ENCODE assay signal across 9 cellular contexts in the genomic region with DNA sequence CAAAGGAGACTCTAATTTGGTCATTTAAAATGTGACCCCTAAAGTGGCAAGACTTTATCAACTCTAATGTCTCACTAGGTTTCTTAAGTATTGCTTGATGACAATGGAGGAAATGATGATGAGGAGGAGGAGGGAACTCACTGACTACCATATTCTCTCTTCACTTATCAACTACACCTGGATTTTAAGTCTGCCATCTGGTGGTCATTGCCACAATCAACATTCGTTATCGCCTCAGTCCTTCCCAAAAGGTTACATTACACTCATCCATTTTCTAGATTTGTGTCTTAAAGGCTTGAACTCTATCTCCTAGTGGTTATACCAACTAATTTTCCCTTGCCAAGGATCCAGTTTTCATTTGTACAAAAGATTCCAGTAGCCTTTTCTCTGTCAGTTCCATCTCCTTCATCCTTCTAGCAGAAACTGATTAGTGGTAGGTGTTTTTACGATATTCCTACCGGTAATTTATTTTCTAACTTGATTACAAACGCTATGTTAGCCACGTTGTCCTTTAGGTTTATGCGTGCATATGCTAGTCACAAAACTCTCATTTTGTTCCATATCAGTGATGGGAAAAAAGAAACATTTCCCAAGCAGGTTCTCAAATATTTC.
DNase-seq lines count a peak whose midpoint lies in the region; ATAC-seq and TF ChIP-seq lines count a peak whose summit lies in the region.
"Had no signal": no experiment of that assay in that cellular context is flagged by ENCODE, and none has a peak within 500 bp of the region (broad histone marks: within the 10 kb centered on the region; RNA-seq: fewer than 3 reads in every experiment).

No MANE protein-coding gene starts in this region.

- peaks cover 8% of the 10 kb centered on the region for H3K27me3 Mint-ChIP-seq in activated T-cell treated with anti-CD3 and anti-CD28 coated beads, Interleukin-2, amount 50 U/mL, for 4 hours (ENCODE audit: low read depth)

- H2BK15ac ChIP-seq in IMR-90 (ENCODE audit: low read depth, low read length) = no peak overlapping the region

- WGBS in IMR-90 (ENCODE audit: extremely low coverage in 2 of 2, insufficient read length in 1 of 2), 2 experiments = no CpG with 5 or more reads among the region's 7 CpGs
- 70% methylated on average over 7 of the region's 7 CpGs for WGBS in lung, 2 donors
- WGBS in esophagus squamous epithelium, 2 donors = 75 to 77% methylated on average over 7 of the region's 7 CpGs

- H3K18ac ChIP-seq in IMR-90 (ENCODE audit: low read depth, low read length) = no peak overlapping the region

- H3K4me1 ChIP-seq in IMR-90 (ENCODE audit: control insufficient read depth, insufficient read depth, low read length) (no peaks in the 10 kb centered on the region), adipocyte (ENCODE audit: control insufficient read depth, insufficient read depth, low read length) (peaks cover 2% of the 10 kb centered on the region), lung (ENCODE audit: control insufficient read depth in 2 of 2, insufficient read depth in 2 of 2, low read length in 2 of 2) (no peaks in the 10 kb centered on the region), esophagus squamous epithelium (no peaks in the 10 kb centered on the region)

- no peak overlapping the region for H3K4me2 ChIP-seq in IMR-90 (ENCODE audit: low read depth, low read length)

- no peaks in the 10 kb centered on the region for H3K36me3 ChIP-seq in IMR-90 (ENCODE audit: control insufficient read depth, insufficient read depth, low read length)
- no peaks in the 10 kb centered on the region for H3K36me3 ChIP-seq in adipocyte (ENCODE audit: control insufficient read depth, insufficient read depth, low read length, severe bottlenecking)
- no peaks in the 10 kb centered on the region for H3K36me3 ChIP-seq in lung (ENCODE audit: control insufficient read depth in 2 of 2, insufficient read depth in 2 of 2, low read length in 2 of 2)
- no peaks in the 10 kb centered on the region for H3K36me3 ChIP-seq in esophagus squamous epithelium

- CTCF ChIA-PET in IMR-90 (lab: Yijun Ruan, JAX) = interaction anchor here (0.9 kb wide), 1 partner anchor 531 kb away, joined by 3 read pairs; no protein-coding TSS in a partner anchor

- POLR2A ChIA-PET in IMR-90 (lab: Charles Lee; ENCODE audit: unreplicated experiment) = no interaction called here

- in situ Hi-C loops in IMR-90 (cut with MboI; ENCODE audit: low sequenced_read_pairs) = no loop called here

- no peak overlapping the region for H3K23ac ChIP-seq in IMR-90 (ENCODE audit: low read depth, low read length)

- no peak overlapping the region for H2BK5ac ChIP-seq in IMR-90 (ENCODE audit: low read depth, low read length, poor library complexity, severe bottlenecking)

- peak; percentile 48 for TF ChIP-seq CTCF in IMR-90 (conservative IDR thresholded peaks at IDR 0.05; ENCODE audit: low read depth, low read length)
- TF ChIP-seq CTCF in lung (IDR thresholded peaks at IDR 0.05; ENCODE audit: control extremely low read depth, extremely low read depth) = peak; percentile 10
- TF ChIP-seq CTCF in esophagus squamous epithelium (IDR thresholded peaks at IDR 0.05) = peak in 3 of 6 experiments; percentile 20 to 46 (median 31)

- H3K9ac ChIP-seq in IMR-90 (ENCODE audit: low read depth, low read length) (no peak overlapping the region), adipocyte (ENCODE audit: low read length) (no peak overlapping the region)

- no TSS peak for BruUV-seq in IMR-90 (replicated peaks; lab: Mats Ljungman, UMichigan)

- ATAC-seq in IMR-90 (ENCODE audit: low read depth) (no peak), lung (ENCODE audit: insufficient read depth, low FRiP score) (no peak)
- no peak for ATAC-seq in activated T-cell treated with anti-CD3 and anti-CD28 coated beads, Interleukin-2, amount 50 U/mL, for 4 hours

- peaks cover 5% of the 10 kb centered on the region for H3K9me3 Mint-ChIP-seq in activated T-cell treated with anti-CD3 and anti-CD28 coated beads, Interleukin-2, amount 50 U/mL, for 4 hours

- peak; percentile 31 for DNase-seq in SKM-1 treated with dmso at 0.1 percent for 144 hours (lab: John Stamatoyannopoulos, UW; ENCODE audit: unreplicated experiment)
- no peak for DNase-seq in SKM-1 (lab: John Stamatoyannopoulos, UW; ENCODE audit: unreplicated experiment)
- DNase-seq in IMR-90 = peak; percentile 25
- peak; percentile 45 for DNase-seq in adipocyte (ENCODE audit: low read depth)
- no peak for DNase-seq in lung (ENCODE audit: low spot score)
- DNase-seq in activated T-cell treated with anti-CD3 and anti-CD28 coated beads, Interleukin-2, amount 50 U/mL, for 4 hours = no peak
- DNase-seq in esophagus squamous epithelium (lab: John Stamatoyannopoulos, UW) = no peak
- DNase-seq in NCI-H446 treated with DMSO at 0.1 percent for 48 hours (lab: John Stamatoyannopoulos, UW) = no peak

- H2BK120ac ChIP-seq in IMR-90 (ENCODE audit: low read depth, low read length) = no peak overlapping the region

- no peaks in the 10 kb centered on the region for H3K9me1 ChIP-seq in IMR-90 (ENCODE audit: insufficient read depth, low read length)

- H3K27me3 ChIP-seq in IMR-90 (ENCODE audit: control insufficient read depth, insufficient read depth, low read length) = no peaks in the 10 kb centered on the region; the same call in 1 of the 2 replicates
- H3K27me3 ChIP-seq in adipocyte (replicated peaks; ENCODE audit: control insufficient read depth, insufficient read depth, low read length) = no peaks in the 10 kb centered on the region
- H3K27me3 ChIP-seq in lung (ENCODE audit: control insufficient read depth, insufficient read depth) = no peaks in the 10 kb centered on the region
- H3K27me3 ChIP-seq in esophagus squamous epithelium = no peaks in the 10 kb centered on the region

- no peak overlapping the region for H4K91ac ChIP-seq in IMR-90 (ENCODE audit: insufficient read depth, low read depth, low read length)

- no peak overlapping the region for H3K4ac ChIP-seq in IMR-90 (ENCODE audit: low read depth, low read length)

- peak; percentile 50 for TF ChIP-seq RAD21 in IMR-90 (IDR thresholded peaks at IDR 0.05; ENCODE audit: low read length)

- H4K5ac ChIP-seq in IMR-90 (ENCODE audit: low read depth, low read length) = no peak overlapping the region

- no peak overlapping the region for H4K8ac ChIP-seq in IMR-90 (ENCODE audit: low read depth in 2 of 2, low read length in 2 of 2)

- no peaks in the 10 kb centered on the region for H3K36me3 Mint-ChIP-seq in activated T-cell treated with anti-CD3 and anti-CD28 coated beads, Interleukin-2, amount 50 U/mL, for 4 hours (ENCODE audit: insufficient read depth)
- H3K36me3 Mint-ChIP-seq: activated naive CD8-positive, alpha-beta T cell had no signal

- H2AFZ ChIP-seq in IMR-90 (replicated peaks; ENCODE audit: low read length, poor library complexity) = no peak overlapping the region

- no peaks in the 10 kb centered on the region for H3K9me3 ChIP-seq in IMR-90 (ENCODE audit: control insufficient read depth, insufficient read depth, low read length)
- no peaks in the 10 kb centered on the region for H3K9me3 ChIP-seq in adipocyte (ENCODE audit: control insufficient read depth, low read length)
- H3K9me3 ChIP-seq in lung (ENCODE audit: control insufficient read depth in 2 of 2, insufficient read depth in 1 of 2, low read length in 1 of 2) = peaks cover 0 to 2% of the 10 kb centered on the region in 2 donors
- H3K9me3 ChIP-seq in esophagus squamous epithelium = no peaks in the 10 kb centered on the region

- intact Hi-C loops in IMR-90 (cut with micrococcal nuclease) (loop anchor here (1.0 to 5.0 kb wide), 6 partner anchors 158 to 952 kb away; no protein-coding TSS in a partner anchor), esophagus squamous epithelium (cut with DNase I) (no loop called here)

- no peak overlapping the region for H3K27ac ChIP-seq in IMR-90 (ENCODE audit: insufficient read depth, low read length)
- H3K27ac ChIP-seq in lung (ENCODE audit: low read depth in 1 of 2, low read length in 1 of 2) = no peak overlapping the region
- no peak overlapping the region for H3K27ac ChIP-seq in esophagus squamous epithelium

- H3K56ac ChIP-seq in IMR-90 (ENCODE audit: extremely low read depth, insufficient read depth, low read length) = no peak overlapping the region

- no peak overlapping the region for H2AK9ac ChIP-seq in IMR-90 (replicated peaks; ENCODE audit: low read depth, low read length, poor library complexity)

- H3K79me1 ChIP-seq in IMR-90 (ENCODE audit: low read depth in 1 of 2, low read length in 2 of 2) = no peaks in the 10 kb centered on the region

- TF ChIP-seq POLR2A in IMR-90 (IDR thresholded peaks at IDR 0.05; ENCODE audit: low read depth, low read length) (no peak), esophagus squamous epithelium (IDR thresholded peaks at IDR 0.05) (no peak)

- H3K14ac ChIP-seq in IMR-90 (replicated peaks; ENCODE audit: low read depth, low read length) = no peak overlapping the region

- peaks cover 8% of the 10 kb centered on the region for H3K4me1 Mint-ChIP-seq in activated T-cell treated with anti-CD3 and anti-CD28 coated beads, Interleukin-2, amount 50 U/mL, for 4 hours (ENCODE audit: low read depth)

- dilution Hi-C loops in IMR-90 (cut with HindIII; ENCODE audit: low sequenced_read_pairs, unreplicated experiment) = no loop called here

- H3K4me3 ChIP-seq in IMR-90 (ENCODE audit: insufficient read depth, low read depth, low read length) (no peak overlapping the region), adipocyte (ENCODE audit: low read length) (no peak overlapping the region), lung (no peak overlapping the region), esophagus squamous epithelium (no peak overlapping the region)

- H3K4me3 Mint-ChIP-seq in activated T-cell treated with anti-CD3 and anti-CD28 coated beads, Interleukin-2, amount 50 U/mL, for 4 hours = no peak overlapping the region
- H3K4me3 Mint-ChIP-seq: activated naive CD8-positive, alpha-beta T cell had no signal

- no peak overlapping the region for H2BK20ac ChIP-seq in IMR-90 (ENCODE audit: low read depth, low read length)

- no peaks in the 10 kb centered on the region for H4K20me1 ChIP-seq in IMR-90 (ENCODE audit: insufficient read depth, low read length)

- no peak overlapping the region for H2AK5ac ChIP-seq in IMR-90 (ENCODE audit: low read depth, low read length)

TF ChIP-seq in IMR-90, 13 proteins besides CTCF, POLR2A, EP300 and RAD21 (continues in another document):
- TF ChIP-seq NFE2L2 (IDR thresholded peaks at IDR 0.05; ENCODE audit: low read depth, low read length) (no peak), MXI1 (IDR thresholded peaks at IDR 0.05; ENCODE audit: borderline replicate concordance, low read depth, low read length) (no peak), USF2 (IDR thresholded peaks at IDR 0.05; ENCODE audit: low read depth, low read length) (no peak)

Comparison
In these comparisons a context has a peak if more than half of its experiments do, and no peak if none do; other contexts are left out.
1. DNase-seq: peak in SKM-1 treated with dmso at 0.1 percent for 144 hours (single experiment), IMR-90 (single experiment) and adipocyte (single experiment); none in SKM-1 (single experiment), lung (single experiment), activated T-cell treated with anti-CD3 and anti-CD28 coated beads, Interleukin-2, amount 50 U/mL, for 4 hours (single experiment), esophagus squamous epithelium (single experiment) and NCI-H446 treated with DMSO at 0.1 percent for 48 hours (single experiment).